In the genomic region with DNA sequence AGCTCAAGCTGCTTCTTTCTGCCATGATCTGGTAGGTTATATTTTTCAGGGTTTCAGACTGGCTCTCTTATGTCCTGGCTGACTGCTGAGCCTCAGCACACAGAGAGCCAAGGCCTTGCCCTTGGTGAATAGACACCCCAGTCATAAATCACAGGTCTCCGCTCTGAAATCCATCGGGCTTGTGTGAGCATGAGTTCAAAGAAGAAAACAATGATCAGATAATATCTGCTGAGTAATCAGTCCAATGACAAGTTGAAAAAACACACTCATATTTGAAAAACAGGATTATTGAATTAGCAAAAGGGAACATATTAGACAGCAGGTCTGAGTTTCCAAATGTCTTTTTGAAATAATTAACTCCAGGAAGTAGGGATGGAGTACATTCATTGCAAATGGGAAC, we compare ENCODE assay signal across 1 cellular context.
TF ChIP-seq lines count a peak whose summit lies in the region.

No MANE protein-coding gene starts in this region.

TF ChIP-seq in K562, 482 proteins besides CTCF, POLR2A, EP300 and RAD21 (continued from another document):
- TF ChIP-seq, protein P1, sequence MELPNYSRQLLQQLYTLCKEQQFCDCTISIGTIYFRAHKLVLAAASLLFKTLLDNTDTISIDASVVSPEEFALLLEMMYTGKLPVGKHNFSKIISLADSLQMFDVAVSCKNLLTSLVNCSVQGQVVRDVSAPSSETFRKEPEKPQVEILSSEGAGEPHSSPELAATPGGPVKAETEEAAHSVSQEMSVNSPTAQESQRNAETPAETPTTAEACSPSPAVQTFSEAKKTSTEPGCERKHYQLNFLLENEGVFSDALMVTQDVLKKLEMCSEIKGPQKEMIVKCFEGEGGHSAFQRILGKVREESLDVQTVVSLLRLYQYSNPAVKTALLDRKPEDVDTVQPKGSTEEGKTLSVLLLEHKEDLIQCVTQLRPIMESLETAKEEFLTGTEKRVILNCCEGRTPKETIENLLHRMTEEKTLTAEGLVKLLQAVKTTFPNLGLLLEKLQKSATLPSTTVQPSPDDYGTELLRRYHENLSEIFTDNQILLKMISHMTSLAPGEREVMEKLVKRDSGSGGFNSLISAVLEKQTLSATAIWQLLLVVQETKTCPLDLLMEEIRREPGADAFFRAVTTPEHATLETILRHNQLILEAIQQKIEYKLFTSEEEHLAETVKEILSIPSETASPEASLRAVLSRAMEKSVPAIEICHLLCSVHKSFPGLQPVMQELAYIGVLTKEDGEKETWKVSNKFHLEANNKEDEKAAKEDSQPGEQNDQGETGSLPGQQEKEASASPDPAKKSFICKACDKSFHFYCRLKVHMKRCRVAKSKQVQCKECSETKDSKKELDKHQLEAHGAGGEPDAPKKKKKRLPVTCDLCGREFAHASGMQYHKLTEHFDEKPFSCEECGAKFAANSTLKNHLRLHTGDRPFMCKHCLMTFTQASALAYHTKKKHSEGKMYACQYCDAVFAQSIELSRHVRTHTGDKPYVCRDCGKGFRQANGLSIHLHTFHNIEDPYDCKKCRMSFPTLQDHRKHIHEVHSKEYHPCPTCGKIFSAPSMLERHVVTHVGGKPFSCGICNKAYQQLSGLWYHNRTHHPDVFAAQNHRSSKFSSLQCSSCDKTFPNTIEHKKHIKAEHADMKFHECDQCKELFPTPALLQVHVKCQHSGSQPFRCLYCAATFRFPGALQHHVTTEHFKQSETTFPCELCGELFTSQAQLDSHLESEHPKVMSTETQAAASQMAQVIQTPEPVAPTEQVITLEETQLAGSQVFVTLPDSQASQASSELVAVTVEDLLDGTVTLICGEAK (IDR thresholded peaks at IDR 0.05), result no peak
- TF ChIP-seq, protein P1 (CRISPR knock-in tag; IDR thresholded peaks at IDR 0.05), result no peak
- TF ChIP-seq SIRT6 (IDR thresholded peaks at IDR 0.05; ENCODE audit: low read depth, low read length), result no peak
- TF ChIP-seq NRF1 (conservative IDR thresholded peaks at IDR 0.05 in 1 of 2, IDR thresholded peaks at IDR 0.05 in 1 of 2), result no peak
- no peak for TF ChIP-seq KAT8 (IDR thresholded peaks at IDR 0.05; ENCODE audit: low read depth)
- TF ChIP-seq ZNF134 (CRISPR knock-in tag; conservative IDR thresholded peaks at IDR 0.05), result no peak
- no peak for TF ChIP-seq ZNF282 (CRISPR knock-in tag; IDR thresholded peaks at IDR 0.05)
- TF ChIP-seq TCF7 (IDR thresholded peaks at IDR 0.05; ENCODE audit: borderline replicate concordance), result no peak
- TF ChIP-seq ETV1 (tag; conservative IDR thresholded peaks at IDR 0.05; ENCODE audit: low read depth), result no peak
